In the genomic region with DNA sequence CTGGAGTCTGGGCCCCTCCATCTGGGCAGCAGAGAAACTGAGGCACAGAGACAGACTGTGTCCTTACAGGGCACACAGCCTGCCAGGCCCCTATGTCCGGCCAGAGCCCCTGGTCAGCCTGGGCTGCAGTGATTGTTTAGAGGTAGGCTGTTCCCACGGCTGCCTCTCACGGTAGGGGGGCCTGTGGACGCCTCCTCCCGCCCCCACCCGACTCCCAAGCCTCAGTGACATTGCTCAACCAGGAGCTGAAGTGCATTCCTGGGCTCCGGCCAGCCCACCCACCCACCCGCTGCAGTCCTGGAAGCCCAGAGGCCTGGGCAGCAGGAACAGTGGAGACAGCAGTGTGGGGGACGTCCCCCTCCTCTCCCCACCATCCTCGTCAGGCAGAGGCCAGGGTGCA, we compare ENCODE assay signal across 20 cellular contexts. TPM values are rescaled to one million over a fixed set of nuclear protein-coding genes. Genes with fewer than 3 reads are reported as not detected.
"Had no signal": no experiment of that assay in that cellular context is flagged by ENCODE, and none has a peak within 500 bp of the region (broad histone marks: within the 10 kb centered on the region; RNA-seq: fewer than 3 reads in every experiment).

No MANE protein-coding gene starts in this region.

RNA-seq across cellular contexts. Expression of a gene that starts 4.5 kb away (rescaled TPM):
- total RNA-seq: activated CD4-positive, alpha-beta memory T cell treated with anti-CD3 and anti-CD28 coated beads for 36 hours; activated CD4-positive, alpha-beta T cell treated with anti-CD3 and anti-CD28 coated beads for 36 hours; activated CD8-positive, alpha-beta memory T cell treated with anti-CD3 and anti-CD28 coated beads for 36 hours; activated CD8-positive, alpha-beta T cell treated with anti-CD3 and anti-CD28 coated beads for 36 hours; activated naive CD4-positive, alpha-beta T cell treated with anti-CD3 and anti-CD28 coated beads for 36 hours; activated naive CD4-positive, alpha-beta T cell treated with anti-CD3 and anti-CD28 coated beads, Interleukin-2, amount 50 U/mL, for 72 hours; activated naive CD8-positive, alpha-beta T cell treated with anti-CD3 and anti-CD28 coated beads for 36 hours; activated T-cell treated with anti-CD3 and anti-CD28 coated beads, Interleukin-2, amount 50 U/mL, for 4 hours; activated T-cell treated with anti-CD3 and anti-CD28 coated beads, Interleukin-2, amount 50 U/mL, for 72 hours; activated T-helper 1 cell treated with anti-CD3 and anti-CD28 coated beads, Interleukin-12 subunit alpha, Interleukin-12 subunit beta, Interleukin-2, Interleukin-4 antibody, amounts not matched to agents 30 ng/mL and 10 ng/mL and 1 ng/mL, durations not matched to agents 14 hours and 24 hours and 36 hours; activated T-helper 17 cell treated with anti-CD3 and anti-CD28 coated beads, Interleukin-2, amount 50 U/mL, for 72 hours; adrenal gland; aorta; astrocyte; bronchial epithelial cell; T-cell; T-helper 1 cell treated with Interleukin-12 subunit alpha and Interleukin-12 subunit beta and Interleukin-4 antibody, amounts not matched to agents 30 ng/mL and 1 ng/mL, for 36 hours; T-helper 17 cell; T-helper 2 cell treated with Interferon-gamma antibody and Interleukin-4, amounts not matched to agents 100 ng/mL and 5 ng/mL, for 36 hours; WTC11 had no signal
- polyA plus RNA-seq: aorta had no signal

RNA-seq across cellular contexts. Expression of a gene that starts 14.1 kb away (rescaled TPM):
- total RNA-seq: activated naive CD4-positive, alpha-beta T cell treated with anti-CD3 and anti-CD28 coated beads for 36 hours; activated T-helper 1 cell treated with anti-CD3 and anti-CD28 coated beads, Interleukin-12 subunit alpha, Interleukin-12 subunit beta, Interleukin-2, Interleukin-4 antibody, amounts not matched to agents 30 ng/mL and 10 ng/mL and 1 ng/mL, durations not matched to agents 14 hours and 24 hours and 36 hours; aorta; T-helper 1 cell treated with Interleukin-12 subunit alpha and Interleukin-12 subunit beta and Interleukin-4 antibody, amounts not matched to agents 30 ng/mL and 1 ng/mL, for 36 hours; T-helper 2 cell treated with Interferon-gamma antibody and Interleukin-4, amounts not matched to agents 100 ng/mL and 5 ng/mL, for 36 hours had no signal
